In genomic region chr11:1478011-1478410, GRCh38 we compare ENCODE assay signal across 26 cellular contexts.
"Had no signal": no experiment of that assay in that cellular context is flagged by ENCODE, and none has a peak within 500 bp of the region (broad histone marks: within the 10 kb centered on the region; RNA-seq: fewer than 3 reads in every experiment).

No MANE protein-coding gene starts in this region.

- H3K27me3 ChIP-seq: neutrophil, tibial nerve had no signal

- DNase-seq: activated B cell treated with CpG ODN at 0.5 μM for 24 hours; activated CD4-positive, alpha-beta T cell treated with anti-CD3 and anti-CD28 coated beads for 36 hours; activated CD4-positive, alpha-beta T cell treated with anti-CD3 and anti-CD28 coated beads, Interleukin-2, amount 50 U/mL, for 48 hours; activated CD8-positive, alpha-beta memory T cell treated with anti-CD3 and anti-CD28 coated beads, Interleukin-2, amount 50 U/mL, for 48 hours; activated effector memory CD4-positive, alpha-beta T cell treated with Interleukin-2 at 50 U/mL for 16 hours; activated naive CD4-positive, alpha-beta T cell treated with anti-CD3 and anti-CD28 coated beads for 36 hours; activated naive CD8-positive, alpha-beta T cell treated with anti-CD3 and anti-CD28 coated beads, Interleukin-2, amount 10 ng/mL, durations not matched to agents 7 days and 5 days; activated T-cell treated with anti-CD3 and anti-CD28 coated beads, Interleukin-2, amount 50 U/mL, for 48 hours; amniotic stem cell; effector CD4-positive, alpha-beta T cell; foreskin fibroblast; kidney; midbrain; stimulated activated CD4-positive, alpha-beta T cell treated with anti-CD3 and anti-CD28 coated beads, Interleukin-4, amount 100 ng/mL, for 24 hours; stimulated activated naive CD8-positive, alpha-beta T cell treated with anti-CD3 and anti-CD28 coated beads, Interleukin-15, Interleukin-2, amounts not matched to agents 100 U/mL and 50 U/mL, for 24 hours; substantia nigra; SW 1271 had no signal

- H3K4me1 ChIP-seq: parathyroid adenoma had no signal

- H3K9ac ChIP-seq: parathyroid adenoma had no signal

- H3K27ac Mint-ChIP-seq: activated B cell treated with CpG ODN at 0.5 μM for 24 hours; activated CD4-positive, alpha-beta T cell treated with anti-CD3 and anti-CD28 coated beads for 36 hours; activated naive CD4-positive, alpha-beta T cell treated with anti-CD3 and anti-CD28 coated beads for 36 hours; activated naive CD8-positive, alpha-beta T cell treated with anti-CD3 and anti-CD28 coated beads, Interleukin-2, amount 10 ng/mL, durations not matched to agents 7 days and 5 days; dendritic cell treated with granulocyte-macrophage colony-stimulating factor and Interleukin-4, amounts not matched to agents 40 ng/mL and 50 ng/mL, for 4 days; natural killer cell treated with Interleukin-12 subunit alpha and Interleukin-12 subunit beta and Interleukin-15 and Interleukin-18, amount 100 ng/mL, for 72 hours; T-helper 17 cell had no signal

- H3K27ac ChIP-seq: parathyroid adenoma, tibial nerve had no signal

- ATAC-seq: activated CD4-positive, alpha-beta T cell treated with anti-CD3 and anti-CD28 coated beads for 36 hours; left lobe of liver; natural killer cell treated with Interleukin-12 subunit alpha and Interleukin-12 subunit beta and Interleukin-15 and Interleukin-18, amount 100 ng/mL, for 72 hours; stimulated activated naive CD8-positive, alpha-beta T cell treated with anti-CD3 and anti-CD28 coated beads, Interleukin-15, Interleukin-2, amounts not matched to agents 100 U/mL and 50 U/mL, for 24 hours; T-helper 17 cell had no signal

- H3K79me2 ChIP-seq: parathyroid adenoma had no signal

- H3K4me3 Mint-ChIP-seq: activated B cell treated with CpG ODN at 0.5 μM for 24 hours; activated CD4-positive, alpha-beta T cell treated with anti-CD3 and anti-CD28 coated beads for 36 hours; activated naive CD4-positive, alpha-beta T cell treated with anti-CD3 and anti-CD28 coated beads for 36 hours; activated naive CD8-positive, alpha-beta T cell treated with anti-CD3 and anti-CD28 coated beads, Interleukin-2, amount 10 ng/mL, durations not matched to agents 7 days and 5 days; dendritic cell treated with granulocyte-macrophage colony-stimulating factor and Interleukin-4, amounts not matched to agents 40 ng/mL and 50 ng/mL, for 4 days; natural killer cell treated with Interleukin-12 subunit alpha and Interleukin-12 subunit beta and Interleukin-15 and Interleukin-18, amount 100 ng/mL, for 72 hours; T-helper 17 cell had no signal

- H2AFZ ChIP-seq: parathyroid adenoma had no signal

- H3K4me1 Mint-ChIP-seq: activated B cell treated with CpG ODN at 0.5 μM for 24 hours; activated CD4-positive, alpha-beta T cell treated with anti-CD3 and anti-CD28 coated beads for 36 hours had no signal

- FAIRE-seq: endometrium, kidney, urothelium cell line had no signal

- H3K36me3 Mint-ChIP-seq: activated naive CD8-positive, alpha-beta T cell treated with anti-CD3 and anti-CD28 coated beads, Interleukin-2, amount 10 ng/mL, durations not matched to agents 7 days and 5 days had no signal

- H3K4me3 ChIP-seq: tibial nerve had no signal

- H3K9me3 Mint-ChIP-seq: activated B cell treated with CpG ODN at 0.5 μM for 24 hours; activated naive CD4-positive, alpha-beta T cell treated with anti-CD3 and anti-CD28 coated beads for 36 hours; activated naive CD8-positive, alpha-beta T cell treated with anti-CD3 and anti-CD28 coated beads, Interleukin-2, amount 10 ng/mL, durations not matched to agents 7 days and 5 days; dendritic cell treated with granulocyte-macrophage colony-stimulating factor and Interleukin-4, amounts not matched to agents 40 ng/mL and 50 ng/mL, for 4 days; natural killer cell treated with Interleukin-12 subunit alpha and Interleukin-12 subunit beta and Interleukin-15 and Interleukin-18, amount 100 ng/mL, for 72 hours had no signal

- H3K9me3 ChIP-seq: neutrophil, tibial nerve had no signal

- H3K27me3 Mint-ChIP-seq: activated B cell treated with CpG ODN at 0.5 μM for 24 hours; activated CD4-positive, alpha-beta T cell treated with anti-CD3 and anti-CD28 coated beads for 36 hours; activated naive CD8-positive, alpha-beta T cell treated with anti-CD3 and anti-CD28 coated beads, Interleukin-2, amount 10 ng/mL, durations not matched to agents 7 days and 5 days; dendritic cell treated with granulocyte-macrophage colony-stimulating factor and Interleukin-4, amounts not matched to agents 40 ng/mL and 50 ng/mL, for 4 days; natural killer cell treated with Interleukin-12 subunit alpha and Interleukin-12 subunit beta and Interleukin-15 and Interleukin-18, amount 100 ng/mL, for 72 hours; T-helper 17 cell had no signal
